ENCODE assay signal across 9 cellular contexts in genomic region chr15:66865622-66866611, GRCh38.
DNase-seq lines count a peak whose midpoint lies in the region; ATAC-seq and TF ChIP-seq lines count a peak whose summit lies in the region.
"Had no signal": no experiment of that assay in that cellular context is flagged by ENCODE, and none has a peak within 500 bp of the region (broad histone marks: within the 10 kb centered on the region; RNA-seq: fewer than 3 reads in every experiment).

No MANE protein-coding gene starts in this region.

- ATAC-seq in GM21529 (IDR thresholded peaks at IDR 0.05; ENCODE audit: unreplicated experiment), result peak; percentile 87

- no peaks in the 10 kb centered on the region for H4K20me1 ChIP-seq in DOHH2 (ENCODE audit: control insufficient read depth, insufficient read depth, low read depth, low read length)

- peak overlapping the region; percentile 72 for H3K4me3 ChIP-seq in DOHH2 (ENCODE audit: low read length)

- no peaks in the 10 kb centered on the region for H3K9me2 ChIP-seq in DOHH2 (replicated peaks; ENCODE audit: control insufficient read depth, low read length)

- H3K27ac ChIP-seq in DOHH2 (ENCODE audit: low read depth, low read length) (peak overlapping the region; percentile 84), RWPE1 (no peak overlapping the region)
- H3K27ac ChIP-seq: epithelial cell of prostate had no signal

- CTCF ChIA-PET in RWPE1 (lab: Yijun Ruan, JAX), result interaction anchor here (0.5 kb wide), 1 partner anchor 105 kb away, joined by 3 read pairs; no protein-coding TSS in a partner anchor

- no peaks in the 10 kb centered on the region for H3K27me3 ChIP-seq in DOHH2 (ENCODE audit: control insufficient read depth, low read length)

- peak overlapping the region; percentile 96 for H3K4me2 ChIP-seq in DOHH2 (ENCODE audit: low read length)

- H3K36me3 ChIP-seq in DOHH2 (ENCODE audit: control insufficient read depth, low read length), result no peaks in the 10 kb centered on the region

- H3K4me1 ChIP-seq in DOHH2 (ENCODE audit: control insufficient read depth, low read length), result peaks cover 79% of the 10 kb centered on the region

- H3K79me2 ChIP-seq in DOHH2 (ENCODE audit: control insufficient read depth, low read length), result no peaks in the 10 kb centered on the region

- no peaks in the 10 kb centered on the region for H3K9me3 ChIP-seq in DOHH2 (ENCODE audit: control insufficient read depth, insufficient read depth, low read length)

- H3F3A ChIP-seq in DOHH2 (ENCODE audit: control insufficient read depth, insufficient read depth), result peaks cover 5% of the 10 kb centered on the region; the same call in 1 of the 2 replicates

- peak; percentile 84 for DNase-seq in NAMALWA (ENCODE audit: low spot score)
- DNase-seq in cardiac septum (ENCODE audit: low spot score), result peak; percentile 77
- DNase-seq in cerebellum (ENCODE audit: low spot score), result no peak
- no peak for DNase-seq in RWPE1 (ENCODE audit: low spot score)
- DNase-seq in HT-29 (ENCODE audit: low spot score), result no peak
- no peak for DNase-seq in stimulated activated CD4-positive, alpha-beta T cell treated with anti-CD3 and anti-CD28 coated beads, Interleukin-2, amount 100 ng/mL, for 24 hours

- no peak for TF ChIP-seq CTCF in DOHH2 (IDR thresholded peaks at IDR 0.05; ENCODE audit: low read depth, low read length, poor library complexity, severe bottlenecking)
- TF ChIP-seq CTCF in RWPE1 (conservative IDR thresholded peaks at IDR 0.05; ENCODE audit: low read depth), result no peak

- POLR2A ChIA-PET in RWPE1 (lab: Yijun Ruan, JAX; ENCODE audit: low non-redundant PET), result no interaction called here

- intact Hi-C loops in cardiac septum (cut with DNase I), result no loop called here

Comparison
In these comparisons a context has a peak if more than half of its experiments do, and no peak if none do; other contexts are left out.
1. DNase-seq: peak in NAMALWA (single experiment) and cardiac septum (single experiment); none in cerebellum (single experiment), RWPE1 (single experiment), HT-29 (single experiment) and stimulated activated CD4-positive, alpha-beta T cell treated with anti-CD3 and anti-CD28 coated beads, Interleukin-2, amount 100 ng/mL, for 24 hours (0 of 2).